In genomic region chr19:56976995-56977906, GRCh38 we compare ENCODE assay signal across 1 cellular context.
TF ChIP-seq lines count a peak whose summit lies in the region.

No MANE protein-coding gene starts in this region.

TF ChIP-seq in HepG2, 621 proteins besides CTCF, POLR2A, EP300 and RAD21 (continued from another document and continues in another):
- no peak for TF ChIP-seq ZNF329 (CRISPR knock-in tag; IDR thresholded peaks at IDR 0.05; ENCODE audit: low read depth)
- no peak for TF ChIP-seq SKI (IDR thresholded peaks at IDR 0.05; ENCODE audit: partially characterized antibody)
- 0 out of 2 replicates have a peak, but pooled peaks have one; percentile 31 for TF ChIP-seq HDAC2 (CRISPR knock-in tag; IDR thresholded peaks at IDR 0.05)
- TF ChIP-seq ZNF331 (CRISPR knock-in tag; IDR thresholded peaks at IDR 0.05) = no peak
- no peak for TF ChIP-seq MAFG (CRISPR knock-in tag; IDR thresholded peaks at IDR 0.05)
- no peak for TF ChIP-seq SETDB1 (CRISPR knock-in tag; IDR thresholded peaks at IDR 0.05; ENCODE audit: borderline replicate concordance)
- TF ChIP-seq PRDM10 (CRISPR knock-in tag; IDR thresholded peaks at IDR 0.05; ENCODE audit: low read depth) = no peak
- TF ChIP-seq, protein P1, sequence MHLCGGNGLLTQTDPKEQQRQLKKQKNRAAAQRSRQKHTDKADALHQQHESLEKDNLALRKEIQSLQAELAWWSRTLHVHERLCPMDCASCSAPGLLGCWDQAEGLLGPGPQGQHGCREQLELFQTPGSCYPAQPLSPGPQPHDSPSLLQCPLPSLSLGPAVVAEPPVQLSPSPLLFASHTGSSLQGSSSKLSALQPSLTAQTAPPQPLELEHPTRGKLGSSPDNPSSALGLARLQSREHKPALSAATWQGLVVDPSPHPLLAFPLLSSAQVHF (CRISPR knock-in tag; IDR thresholded peaks at IDR 0.05) = no peak
- no peak for TF ChIP-seq MTF2 (CRISPR knock-in tag; IDR thresholded peaks at IDR 0.05; ENCODE audit: borderline replicate concordance)
- TF ChIP-seq CENPBD1 (CRISPR knock-in tag; IDR thresholded peaks at IDR 0.05; ENCODE audit: borderline replicate concordance, low read depth) = no peak
- TF ChIP-seq, protein P2, sequence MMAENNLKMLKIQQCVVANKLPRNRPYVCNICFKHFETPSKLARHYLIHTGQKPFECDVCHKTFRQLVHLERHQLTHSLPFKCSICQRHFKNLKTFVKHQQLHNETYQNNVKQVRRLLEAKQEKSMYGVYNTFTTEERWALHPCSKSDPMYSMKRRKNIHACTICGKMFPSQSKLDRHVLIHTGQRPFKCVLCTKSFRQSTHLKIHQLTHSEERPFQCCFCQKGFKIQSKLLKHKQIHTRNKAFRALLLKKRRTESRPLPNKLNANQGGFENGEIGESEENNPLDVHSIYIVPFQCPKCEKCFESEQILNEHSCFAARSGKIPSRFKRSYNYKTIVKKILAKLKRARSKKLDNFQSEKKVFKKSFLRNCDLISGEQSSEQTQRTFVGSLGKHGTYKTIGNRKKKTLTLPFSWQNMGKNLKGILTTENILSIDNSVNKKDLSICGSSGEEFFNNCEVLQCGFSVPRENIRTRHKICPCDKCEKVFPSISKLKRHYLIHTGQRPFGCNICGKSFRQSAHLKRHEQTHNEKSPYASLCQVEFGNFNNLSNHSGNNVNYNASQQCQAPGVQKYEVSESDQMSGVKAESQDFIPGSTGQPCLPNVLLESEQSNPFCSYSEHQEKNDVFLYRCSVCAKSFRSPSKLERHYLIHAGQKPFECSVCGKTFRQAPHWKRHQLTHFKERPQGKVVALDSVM (CRISPR knock-in tag; IDR thresholded peaks at IDR 0.05) = no peak
- TF ChIP-seq ZSCAN20 (CRISPR knock-in tag; IDR thresholded peaks at IDR 0.05; ENCODE audit: borderline replicate concordance) = no peak
- no peak; the same call in 1 of the 2 replicates for TF ChIP-seq ATF3 (CRISPR knock-in tag; IDR thresholded peaks at IDR 0.05)
- no peak for TF ChIP-seq NFIB (CRISPR knock-in tag; IDR thresholded peaks at IDR 0.05; ENCODE audit: borderline replicate concordance)
- TF ChIP-seq NFKBIZ (CRISPR knock-in tag; IDR thresholded peaks at IDR 0.05) = no peak
- no peak for TF ChIP-seq PHB2 (IDR thresholded peaks at IDR 0.05; ENCODE audit: partially characterized antibody)
- TF ChIP-seq RAD51 (IDR thresholded peaks at IDR 0.05; ENCODE audit: borderline replicate concordance) = no peak
- TF ChIP-seq SNAPC5 (CRISPR knock-in tag; IDR thresholded peaks at IDR 0.05; ENCODE audit: borderline replicate concordance) = no peak
- no peak for TF ChIP-seq ZXDC (CRISPR knock-in tag; IDR thresholded peaks at IDR 0.05)
- TF ChIP-seq ZNF598 (CRISPR knock-in tag; IDR thresholded peaks at IDR 0.05; ENCODE audit: borderline replicate concordance) = no peak
- TF ChIP-seq MBNL3 (CRISPR knock-in tag; conservative IDR thresholded peaks at IDR 0.05) = no peak
- TF ChIP-seq SALL2 (CRISPR knock-in tag; IDR thresholded peaks at IDR 0.05) = no peak
- TF ChIP-seq, protein P3, sequence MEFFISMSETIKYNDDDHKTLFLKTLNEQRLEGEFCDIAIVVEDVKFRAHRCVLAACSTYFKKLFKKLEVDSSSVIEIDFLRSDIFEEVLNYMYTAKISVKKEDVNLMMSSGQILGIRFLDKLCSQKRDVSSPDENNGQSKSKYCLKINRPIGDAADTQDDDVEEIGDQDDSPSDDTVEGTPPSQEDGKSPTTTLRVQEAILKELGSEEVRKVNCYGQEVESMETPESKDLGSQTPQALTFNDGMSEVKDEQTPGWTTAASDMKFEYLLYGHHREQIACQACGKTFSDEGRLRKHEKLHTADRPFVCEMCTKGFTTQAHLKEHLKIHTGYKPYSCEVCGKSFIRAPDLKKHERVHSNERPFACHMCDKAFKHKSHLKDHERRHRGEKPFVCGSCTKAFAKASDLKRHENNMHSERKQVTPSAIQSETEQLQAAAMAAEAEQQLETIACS (CRISPR knock-in tag; IDR thresholded peaks at IDR 0.05) = no peak
- TF ChIP-seq SRY (CRISPR knock-in tag; IDR thresholded peaks at IDR 0.05) = 0 out of 2 replicates have a peak, but pooled peaks have one; percentile 32
- TF ChIP-seq, protein P4, sequence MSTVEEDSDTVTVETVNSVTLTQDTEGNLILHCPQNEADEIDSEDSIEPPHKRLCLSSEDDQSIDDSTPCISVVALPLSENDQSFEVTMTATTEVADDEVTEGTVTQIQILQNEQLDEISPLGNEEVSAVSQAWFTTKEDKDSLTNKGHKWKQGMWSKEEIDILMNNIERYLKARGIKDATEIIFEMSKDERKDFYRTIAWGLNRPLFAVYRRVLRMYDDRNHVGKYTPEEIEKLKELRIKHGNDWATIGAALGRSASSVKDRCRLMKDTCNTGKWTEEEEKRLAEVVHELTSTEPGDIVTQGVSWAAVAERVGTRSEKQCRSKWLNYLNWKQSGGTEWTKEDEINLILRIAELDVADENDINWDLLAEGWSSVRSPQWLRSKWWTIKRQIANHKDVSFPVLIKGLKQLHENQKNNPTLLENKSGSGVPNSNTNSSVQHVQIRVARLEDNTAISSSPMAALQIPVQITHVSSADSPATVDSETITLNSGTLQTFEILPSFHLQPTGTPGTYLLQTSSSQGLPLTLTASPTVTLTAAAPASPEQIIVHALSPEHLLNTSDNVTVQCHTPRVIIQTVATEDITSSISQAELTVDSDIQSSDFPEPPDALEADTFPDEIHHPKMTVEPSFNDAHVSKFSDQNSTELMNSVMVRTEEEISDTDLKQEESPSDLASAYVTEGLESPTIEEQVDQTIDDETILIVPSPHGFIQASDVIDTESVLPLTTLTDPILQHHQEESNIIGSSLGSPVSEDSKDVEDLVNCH (CRISPR knock-in tag; IDR thresholded peaks at IDR 0.05) = no peak
- TF ChIP-seq, protein P5, sequence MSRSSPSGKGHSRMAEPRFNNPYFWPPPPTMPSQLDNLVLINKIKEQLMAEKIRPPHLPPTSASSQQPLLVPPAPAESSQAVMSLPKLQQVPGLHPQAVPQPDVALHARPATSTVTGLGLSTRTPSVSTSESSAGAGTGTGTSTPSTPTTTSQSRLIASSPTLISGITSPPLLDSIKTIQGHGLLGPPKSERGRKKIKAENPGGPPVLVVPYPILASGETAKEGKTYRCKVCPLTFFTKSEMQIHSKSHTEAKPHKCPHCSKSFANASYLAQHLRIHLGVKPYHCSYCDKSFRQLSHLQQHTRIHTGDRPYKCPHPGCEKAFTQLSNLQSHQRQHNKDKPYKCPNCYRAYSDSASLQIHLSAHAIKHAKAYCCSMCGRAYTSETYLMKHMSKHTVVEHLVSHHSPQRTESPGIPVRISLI (CRISPR knock-in tag; IDR thresholded peaks at IDR 0.05; ENCODE audit: borderline replicate concordance) = no peak
- no peak for TF ChIP-seq ADNP (CRISPR knock-in tag; IDR thresholded peaks at IDR 0.05)
- no peak; the same call in 1 of the 2 replicates for TF ChIP-seq ZNF816 (CRISPR knock-in tag; IDR thresholded peaks at IDR 0.05; ENCODE audit: borderline replicate concordance)
- no peak for TF ChIP-seq ZSCAN30 (CRISPR knock-in tag; IDR thresholded peaks at IDR 0.05)
- TF ChIP-seq ZNF761 (CRISPR knock-in tag; conservative IDR thresholded peaks at IDR 0.05) = 0 out of 2 replicates have a peak, but pooled peaks have one; percentile 16
- TF ChIP-seq ZNF672 (CRISPR knock-in tag; IDR thresholded peaks at IDR 0.05) = no peak
- TF ChIP-seq ZNF780A (CRISPR knock-in tag; IDR thresholded peaks at IDR 0.05) = no peak
- TF ChIP-seq ZNF839 (CRISPR knock-in tag; IDR thresholded peaks at IDR 0.05; ENCODE audit: borderline replicate concordance) = no peak
- no peak for TF ChIP-seq MYNN (CRISPR knock-in tag; IDR thresholded peaks at IDR 0.05; ENCODE audit: low read depth)
- TF ChIP-seq ZNF615 (CRISPR knock-in tag; IDR thresholded peaks at IDR 0.05; ENCODE audit: borderline replicate concordance) = no peak
- no peak for TF ChIP-seq ZNF773 (CRISPR knock-in tag; IDR thresholded peaks at IDR 0.05; ENCODE audit: borderline replicate concordance)
- TF ChIP-seq FOXO1 (CRISPR knock-in tag; IDR thresholded peaks at IDR 0.05) = peak; percentile 69; the same call in 1 of the 2 replicates
- TF ChIP-seq FLYWCH1 (CRISPR knock-in tag; IDR thresholded peaks at IDR 0.05) = no peak
- TF ChIP-seq RBM22 (optimal IDR thresholded peaks at IDR 0.05; ENCODE audit: low read length) = no peak
- peak; percentile 90 for TF ChIP-seq PITX1 (CRISPR knock-in tag; IDR thresholded peaks at IDR 0.05)
- peak; percentile 80 for TF ChIP-seq MED8 (CRISPR knock-in tag; IDR thresholded peaks at IDR 0.05; ENCODE audit: insufficient replicate concordance)
- no peak for TF ChIP-seq ZNF333 (CRISPR knock-in tag; IDR thresholded peaks at IDR 0.05; ENCODE audit: borderline replicate concordance)
- no peak for TF ChIP-seq NFATC3 (CRISPR knock-in tag; IDR thresholded peaks at IDR 0.05)
- TF ChIP-seq, protein P6, sequence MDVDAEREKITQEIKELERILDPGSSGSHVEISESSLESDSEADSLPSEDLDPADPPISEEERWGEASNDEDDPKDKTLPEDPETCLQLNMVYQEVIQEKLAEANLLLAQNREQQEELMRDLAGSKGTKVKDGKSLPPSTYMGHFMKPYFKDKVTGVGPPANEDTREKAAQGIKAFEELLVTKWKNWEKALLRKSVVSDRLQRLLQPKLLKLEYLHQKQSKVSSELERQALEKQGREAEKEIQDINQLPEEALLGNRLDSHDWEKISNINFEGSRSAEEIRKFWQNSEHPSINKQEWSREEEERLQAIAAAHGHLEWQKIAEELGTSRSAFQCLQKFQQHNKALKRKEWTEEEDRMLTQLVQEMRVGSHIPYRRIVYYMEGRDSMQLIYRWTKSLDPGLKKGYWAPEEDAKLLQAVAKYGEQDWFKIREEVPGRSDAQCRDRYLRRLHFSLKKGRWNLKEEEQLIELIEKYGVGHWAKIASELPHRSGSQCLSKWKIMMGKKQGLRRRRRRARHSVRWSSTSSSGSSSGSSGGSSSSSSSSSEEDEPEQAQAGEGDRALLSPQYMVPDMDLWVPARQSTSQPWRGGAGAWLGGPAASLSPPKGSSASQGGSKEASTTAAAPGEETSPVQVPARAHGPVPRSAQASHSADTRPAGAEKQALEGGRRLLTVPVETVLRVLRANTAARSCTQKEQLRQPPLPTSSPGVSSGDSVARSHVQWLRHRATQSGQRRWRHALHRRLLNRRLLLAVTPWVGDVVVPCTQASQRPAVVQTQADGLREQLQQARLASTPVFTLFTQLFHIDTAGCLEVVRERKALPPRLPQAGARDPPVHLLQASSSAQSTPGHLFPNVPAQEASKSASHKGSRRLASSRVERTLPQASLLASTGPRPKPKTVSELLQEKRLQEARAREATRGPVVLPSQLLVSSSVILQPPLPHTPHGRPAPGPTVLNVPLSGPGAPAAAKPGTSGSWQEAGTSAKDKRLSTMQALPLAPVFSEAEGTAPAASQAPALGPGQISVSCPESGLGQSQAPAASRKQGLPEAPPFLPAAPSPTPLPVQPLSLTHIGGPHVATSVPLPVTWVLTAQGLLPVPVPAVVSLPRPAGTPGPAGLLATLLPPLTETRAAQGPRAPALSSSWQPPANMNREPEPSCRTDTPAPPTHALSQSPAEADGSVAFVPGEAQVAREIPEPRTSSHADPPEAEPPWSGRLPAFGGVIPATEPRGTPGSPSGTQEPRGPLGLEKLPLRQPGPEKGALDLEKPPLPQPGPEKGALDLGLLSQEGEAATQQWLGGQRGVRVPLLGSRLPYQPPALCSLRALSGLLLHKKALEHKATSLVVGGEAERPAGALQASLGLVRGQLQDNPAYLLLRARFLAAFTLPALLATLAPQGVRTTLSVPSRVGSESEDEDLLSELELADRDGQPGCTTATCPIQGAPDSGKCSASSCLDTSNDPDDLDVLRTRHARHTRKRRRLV (CRISPR knock-in tag; IDR thresholded peaks at IDR 0.05) = no peak
- TF ChIP-seq ZNF766 (CRISPR knock-in tag; IDR thresholded peaks at IDR 0.05; ENCODE audit: borderline replicate concordance) = no peak
